In genomic region chr10:73480158-73480557, GRCh38 we compare ENCODE assay signal across 12 cellular contexts. TPM values are rescaled to one million over a fixed set of nuclear protein-coding genes. Genes with fewer than 3 reads are reported as not detected.
DNase-seq lines count a peak whose midpoint lies in the region; ATAC-seq and TF ChIP-seq lines count a peak whose summit lies in the region.
"Had no signal": no experiment of that assay in that cellular context is flagged by ENCODE, and none has a peak within 500 bp of the region (broad histone marks: within the 10 kb centered on the region; RNA-seq: fewer than 3 reads in every experiment).

No MANE protein-coding gene starts in this region.

- H3K4me2 ChIP-seq in SK-N-SH: 0 out of 2 replicates have a peak overlapping the region, but pooled peaks have one; percentile 22

- DNase-seq in AG20443 (ENCODE audit: low spot score) (peak; percentile 39), GM20000 (ENCODE audit: low spot score) (peak; percentile 49), SK-N-SH (no peak), fibroblast of peridontal ligament (ENCODE audit: extremely low read depth) (peak; percentile 36), T-helper 9 cell (no peak), gastrocnemius medialis (no peak), NCI-H2029 (lab: John Stamatoyannopoulos, UW) (no peak), globus pallidus (ENCODE audit: low spot score) (no peak)
- DNase-seq: C1 segment of cervical spinal cord; effector CD4-positive, alpha-beta T cell; NCI-H1092 treated with DMSO at 0.1 percent for 48 hours had no signal

- H3F3A ChIP-seq in SK-N-SH (replicated peaks; ENCODE audit: insufficient read depth): peaks cover 26% of the 10 kb centered on the region

- H3K27me3 ChIP-seq in SK-N-SH (ENCODE audit: insufficient read depth) (no peaks in the 10 kb centered on the region), gastrocnemius medialis (no peaks in the 10 kb centered on the region)
- H3K27me3 ChIP-seq: suprapubic skin had no signal

- no peak overlapping the region for H3K9ac ChIP-seq in SK-N-SH

- CTCF ChIA-PET in SK-N-SH (lab: Yijun Ruan, JAX): interaction anchor here (1.0 kb wide), 1 partner anchor 9 kb away, joined by 3 read pairs; no protein-coding TSS in a partner anchor

- no peaks in the 10 kb centered on the region for H4K20me1 ChIP-seq in SK-N-SH (ENCODE audit: insufficient read depth)

- no peak for TF ChIP-seq RAD21 in SK-N-SH (IDR thresholded peaks at IDR 0.05; ENCODE audit: low read length)

- peaks cover 21 to 51% of the 10 kb centered on the region in 2 experiments for H3K36me3 ChIP-seq in SK-N-SH (replicated peaks in 1 of 2; ENCODE audit: control insufficient read depth in 1 of 2, insufficient read depth in 2 of 2, low read length in 1 of 2)
- H3K36me3 ChIP-seq in gastrocnemius medialis: peaks cover 0 to 41% of the 10 kb centered on the region in 2 donors

- no peak for TF ChIP-seq CTCF in GM20000 (IDR thresholded peaks at IDR 0.05; ENCODE audit: extremely low read depth, missing control alignments)
- no peak for TF ChIP-seq CTCF in SK-N-SH (IDR thresholded peaks at IDR 0.05)
- no peak for TF ChIP-seq CTCF in gastrocnemius medialis (IDR thresholded peaks at IDR 0.05 in 4 of 5, conservative IDR thresholded peaks at IDR 0.05 in 1 of 5)

- H3K4me3 ChIP-seq in SK-N-SH (ENCODE audit: low read depth in 2 of 2, low read length in 1 of 2): no peak overlapping the region
- H3K4me3 ChIP-seq in gastrocnemius medialis: no peak overlapping the region
- H3K4me3 ChIP-seq: suprapubic skin had no signal

- H3K79me2 ChIP-seq in SK-N-SH (ENCODE audit: insufficient read depth): peaks cover 55% of the 10 kb centered on the region

- WGBS in SK-N-SH (ENCODE audit: low lambda C conversion rate): 68% methylated on average over 7 of the region's 7 CpGs

- ATAC-seq in gastrocnemius medialis: no peak

- H3K9me3 ChIP-seq in SK-N-SH (no peaks in the 10 kb centered on the region), gastrocnemius medialis (no peaks in the 10 kb centered on the region)
- H3K9me3 ChIP-seq: suprapubic skin had no signal

- H3K27ac ChIP-seq in SK-N-SH (ENCODE audit: low read depth in 2 of 2, low read length in 1 of 2): peak overlapping the region in 1 of 2 experiments; percentile 27; a peak in 2 of 4 replicates
- peak overlapping the region in 1 of 4 donors; percentile 2 for H3K27ac ChIP-seq in gastrocnemius medialis
- H3K27ac ChIP-seq: suprapubic skin had no signal

- in situ Hi-C loops in gastrocnemius medialis (cut with MboI; ENCODE audit: low sequenced_read_pairs in 4 of 4): no loop called here

- no peak overlapping the region for H2AFZ ChIP-seq in SK-N-SH (ENCODE audit: low read depth)

- TF ChIP-seq POLR2A in gastrocnemius medialis (IDR thresholded peaks at IDR 0.05): no peak

- H3K4me1 ChIP-seq in SK-N-SH (ENCODE audit: control insufficient read depth in 1 of 2, insufficient read depth in 2 of 2, low read depth in 1 of 2, low read length in 1 of 2) (peaks cover 0 to 10% of the 10 kb centered on the region in 2 experiments; a peak in 1 of 4 replicates), gastrocnemius medialis (peaks cover 1 to 20% of the 10 kb centered on the region in 2 donors)
- H3K4me1 ChIP-seq: suprapubic skin had no signal

- no peak for TF ChIP-seq EP300 in SK-N-SH (IDR thresholded peaks at IDR 0.05; ENCODE audit: borderline replicate concordance in 1 of 2, low read depth in 1 of 2, low read length in 1 of 2)

- intact Hi-C loops in gastrocnemius medialis (cut with DNase I; ENCODE audit: low total_unique reads): no loop called here

- H3K9me2 ChIP-seq in SK-N-SH: no peaks in the 10 kb centered on the region

- POLR2A ChIA-PET in SK-N-SH (lab: Yijun Ruan, JAX): no interaction called here

TF ChIP-seq in SK-N-SH, 30 proteins besides CTCF, POLR2A, EP300 and RAD21:
- TF ChIP-seq FOSL2 (IDR thresholded peaks at IDR 0.05; ENCODE audit: borderline replicate concordance, low read depth) (peak; percentile 82), FOXM1 (IDR thresholded peaks at IDR 0.05; ENCODE audit: low read depth) (no peak), JUND (IDR thresholded peaks at IDR 0.05) (peak; percentile 65), MAX (IDR thresholded peaks at IDR 0.05; ENCODE audit: low read depth) (no peak), RXRA (IDR thresholded peaks at IDR 0.05; ENCODE audit: borderline replicate concordance, low read depth) (no peak)
- TF ChIP-seq, protein P1, sequence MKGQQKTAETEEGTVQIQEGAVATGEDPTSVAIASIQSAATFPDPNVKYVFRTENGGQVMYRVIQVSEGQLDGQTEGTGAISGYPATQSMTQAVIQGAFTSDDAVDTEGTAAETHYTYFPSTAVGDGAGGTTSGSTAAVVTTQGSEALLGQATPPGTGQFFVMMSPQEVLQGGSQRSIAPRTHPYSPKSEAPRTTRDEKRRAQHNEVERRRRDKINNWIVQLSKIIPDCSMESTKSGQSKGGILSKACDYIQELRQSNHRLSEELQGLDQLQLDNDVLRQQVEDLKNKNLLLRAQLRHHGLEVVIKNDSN (IDR thresholded peaks at IDR 0.05; ENCODE audit: borderline replicate concordance, low read depth): no peak

RNA-seq across cellular contexts. Expression of gene PPP3CB, which starts 15.7 kb away (rescaled TPM):
- 14.5 and 18.4 TPM in 2 replicates for polyA plus RNA-seq in SK-N-SH (2012; rRNA removed)
- polyA plus RNA-seq in SK-N-SH (2012; cell fraction: cytosol; rRNA removed): 22.6 and 25.8 TPM in 2 replicates
- 12.3 and 20.0 TPM in 2 replicates for polyA plus RNA-seq in SK-N-SH (2012; cell fraction: nucleus; rRNA removed)
- total RNA-seq in gastrocnemius medialis: 10 to 100 TPM; 60.1 to 91.6 (median 68.7) TPM

RNA-seq across cellular contexts. Expression of gene MSS51, which starts 46.8 kb away (rescaled TPM):
- 0.95 and 1.8 TPM in 2 replicates for polyA plus RNA-seq in SK-N-SH (2012; rRNA removed)
- polyA plus RNA-seq in SK-N-SH (2012; cell fraction: cytosol; rRNA removed): 0.35 and 0.37 TPM in 2 replicates
- polyA plus RNA-seq in SK-N-SH (2012; cell fraction: nucleus; rRNA removed): 9.0 and 11.7 TPM in 2 replicates
- 10 to 100 TPM in 3 of 4 donors, 1 to 10 TPM in 1; 1.4 to 49.4 (median 30.4) TPM for total RNA-seq in gastrocnemius medialis

Comparison
In these comparisons a context has a peak if more than half of its experiments do, and no peak if none do; other contexts are left out.
1. DNase-seq: peak in AG20443 (single experiment), GM20000 (single experiment) and fibroblast of peridontal ligament (single experiment); none in SK-N-SH (single experiment), T-helper 9 cell (single experiment), gastrocnemius medialis (0 of 2), NCI-H2029 (single experiment) and globus pallidus (single experiment).